ENCODE assay signal across 16 cellular contexts in genomic region chr3:71944482-71944881, GRCh38.
DNase-seq lines count a peak whose midpoint lies in the region; ATAC-seq and TF ChIP-seq lines count a peak whose summit lies in the region.
"Had no signal": no experiment of that assay in that cellular context is flagged by ENCODE, and none has a peak within 500 bp of the region (broad histone marks: within the 10 kb centered on the region; RNA-seq: fewer than 3 reads in every experiment).

No MANE protein-coding gene starts in this region.

- DNase-seq in NCI-H510A treated with DMSO at 0.1 percent for 48 hours (lab: John Stamatoyannopoulos, UW), result peak; percentile 28
- DNase-seq in NCI-H510A (lab: John Stamatoyannopoulos, UW), result no peak
- DNase-seq in NCI-H2081 treated with DMSO at 0.1 percent for 48 hours (lab: John Stamatoyannopoulos, UW), result peak; percentile 64
- DNase-seq in NCI-H69 (lab: John Stamatoyannopoulos, UW), result peak; percentile 97
- no peak for DNase-seq in SIG-M5 (lab: John Stamatoyannopoulos, UW)
- no peak for DNase-seq in endodermal cell
- no peak for DNase-seq in DMS114 treated with DMSO at 0.1 percent for 48 hours (lab: John Stamatoyannopoulos, UW; ENCODE audit: unreplicated experiment)
- DNase-seq: C1 segment of cervical spinal cord, DND-41, GDM1, MV-4-11, NCI-H82, SHP77, T-helper 17 cell had no signal

- no peak for ATAC-seq in GM19324 (IDR thresholded peaks at IDR 0.05; ENCODE audit: low FRiP score, unreplicated experiment)
- ATAC-seq: T-helper 17 cell had no signal

- no peaks in the 10 kb centered on the region for H3K36me3 Mint-ChIP-seq in endodermal cell (ENCODE audit: low read depth)

- no peak overlapping the region for H3K27ac Mint-ChIP-seq in endodermal cell
- H3K27ac Mint-ChIP-seq: T-helper 17 cell had no signal

- peaks cover 47% of the 10 kb centered on the region for H3K27me3 ChIP-seq in endodermal cell (ENCODE audit: control insufficient read depth, insufficient read depth, low read length, poor library complexity, severe bottlenecking)

- 69 to 90% methylated on average over 1 to 2 of the region's 2 CpGs for WGBS in endodermal cell (ENCODE audit: insufficient coverage in 1 of 2, insufficient read length in 1 of 2), 2 experiments

- no peak overlapping the region for H3K4me3 ChIP-seq in endodermal cell (ENCODE audit: low read length)

- peaks cover 7% of the 10 kb centered on the region for H3K4me1 ChIP-seq in endodermal cell (ENCODE audit: control insufficient read depth, insufficient read depth, low read length)

- no peaks in the 10 kb centered on the region for H3K9me3 Mint-ChIP-seq in endodermal cell

- H3K9ac ChIP-seq in endodermal cell (ENCODE audit: extremely low read depth, low read length, poor library complexity, severe bottlenecking), result no peak overlapping the region

- H3K4me1 Mint-ChIP-seq in endodermal cell, result peaks cover 16% of the 10 kb centered on the region
- H3K4me1 Mint-ChIP-seq: T-helper 17 cell had no signal

- H3K4me3 Mint-ChIP-seq in endodermal cell, result no peak overlapping the region
- H3K4me3 Mint-ChIP-seq: T-helper 17 cell had no signal

- TF ChIP-seq CTCF in endodermal cell (conservative IDR thresholded peaks at IDR 0.05), result no peak

- H3K27ac ChIP-seq in endodermal cell (ENCODE audit: low read depth, low read length), result no peak overlapping the region
- H3K27ac ChIP-seq: HL-60 had no signal

- peaks cover 93% of the 10 kb centered on the region for H3K27me3 Mint-ChIP-seq in endodermal cell (ENCODE audit: insufficient read depth)

- H3K9me3 ChIP-seq in endodermal cell (ENCODE audit: control insufficient read depth, low read length), result no peaks in the 10 kb centered on the region

- no peaks in the 10 kb centered on the region for H3K36me3 ChIP-seq in endodermal cell (ENCODE audit: control insufficient read depth, insufficient read depth, low read length)

Comparison
In these comparisons a context has a peak if more than half of its experiments do, and no peak if none do; other contexts are left out.
1. DNase-seq: peak in NCI-H510A treated with DMSO at 0.1 percent for 48 hours (single experiment), NCI-H2081 treated with DMSO at 0.1 percent for 48 hours (single experiment) and NCI-H69 (single experiment); none in NCI-H510A (single experiment), SIG-M5 (single experiment), endodermal cell (single experiment) and DMS114 treated with DMSO at 0.1 percent for 48 hours (single experiment).